1 cellular context compared by ENCODE assay signal in genomic region chr19:18870531-18871172, GRCh38.
TF ChIP-seq lines count a peak whose summit lies in the region.

No MANE protein-coding gene starts in this region.

TF ChIP-seq in SK-N-SH, 30 proteins besides CTCF, POLR2A, EP300 and RAD21:
- TF ChIP-seq MAX (IDR thresholded peaks at IDR 0.05; ENCODE audit: low read depth) (no peak), GATA2 (CRISPR knock-in tag; IDR thresholded peaks at IDR 0.05) (no peak), USF1 (IDR thresholded peaks at IDR 0.05; ENCODE audit: borderline replicate concordance, low read depth) (no peak), USF2 (IDR thresholded peaks at IDR 0.05; ENCODE audit: borderline replicate concordance, low read depth, low read length) (no peak), TAF1 (IDR thresholded peaks at IDR 0.05; ENCODE audit: borderline replicate concordance, low read depth, low read length) (no peak), PBX3 (IDR thresholded peaks at IDR 0.05) (no peak), RCOR1 (IDR thresholded peaks at IDR 0.05; ENCODE audit: low read length) (no peak), SIN3A (IDR thresholded peaks at IDR 0.05; ENCODE audit: borderline replicate concordance, low read depth, low read length) (no peak), ZBTB33 (IDR thresholded peaks at IDR 0.05; ENCODE audit: borderline replicate concordance, low read depth) (no peak), MXI1 (IDR thresholded peaks at IDR 0.05; ENCODE audit: low read depth, low read length) (no peak)
